8 cellular contexts compared by ENCODE assay signal in the genomic region with DNA sequence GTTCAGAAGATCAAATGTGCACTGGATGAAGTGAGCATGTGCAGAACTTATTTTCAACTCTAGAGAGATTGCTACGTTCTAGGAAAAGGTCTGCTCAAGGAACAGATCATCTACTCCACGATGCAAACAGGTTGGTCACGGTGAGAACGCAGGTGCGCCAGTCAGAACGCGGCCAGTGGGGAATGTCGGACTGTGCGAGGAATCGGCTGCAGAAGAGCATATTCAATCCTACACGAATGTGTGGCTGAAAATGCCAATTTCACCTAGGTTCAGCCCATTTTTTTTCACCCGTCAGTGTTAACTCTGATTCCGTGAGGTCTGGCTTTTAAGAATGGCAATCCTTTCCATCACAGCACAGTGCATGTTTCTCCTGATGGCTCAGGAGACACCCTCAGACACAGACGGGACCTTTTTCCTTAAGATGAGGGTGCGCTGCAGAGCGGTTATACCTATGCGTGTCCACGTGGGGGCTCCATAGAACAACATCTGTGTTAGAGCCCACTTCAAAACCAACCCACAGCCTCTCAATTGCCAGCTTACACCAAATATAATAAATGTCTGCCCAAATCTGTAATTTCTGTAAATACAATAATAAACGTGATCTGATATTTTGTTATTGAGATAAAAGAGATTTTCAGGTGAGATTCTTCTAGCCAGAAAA.
DNase-seq lines count a peak whose midpoint lies in the region; ATAC-seq lines count a peak whose summit lies in the region.

No MANE protein-coding gene starts in this region.

- H3K27ac Mint-ChIP-seq in activated naive CD8-positive, alpha-beta T cell treated with anti-CD3 and anti-CD28 coated beads, Interleukin-2, amount 50 U/mL, for 24 hours = no peak overlapping the region

- no peaks in the 10 kb centered on the region for H3K9me3 ChIP-seq in NT2/D1 (ENCODE audit: insufficient read depth, low read length)

- H3K27me3 ChIP-seq in NT2/D1 (ENCODE audit: insufficient read depth, insufficient read length) = peaks cover 16% of the 10 kb centered on the region

- no peak overlapping the region for H3K4me3 Mint-ChIP-seq in activated naive CD8-positive, alpha-beta T cell treated with anti-CD3 and anti-CD28 coated beads, Interleukin-2, amount 50 U/mL, for 24 hours

- DNase-seq in DMS153 treated with DMSO at 0.1 percent for 48 hours (lab: John Stamatoyannopoulos, UW; ENCODE audit: unreplicated experiment) (peak; percentile 84), HT1080 (ENCODE audit: low read depth) (peak; percentile 67), NT2/D1 (ENCODE audit: low read depth, low spot score) (peak; percentile 25), left ventricle myocardium superior (no peak), sciatic nerve (ENCODE audit: low spot score) (peak; percentile 72), mesenteric fat pad (ENCODE audit: low spot score) (no peak)
- peak; percentile 54 for DNase-seq in activated naive CD8-positive, alpha-beta T cell treated with anti-CD3 and anti-CD28 coated beads, Interleukin-2, amount 50 U/mL, for 24 hours

- no peaks in the 10 kb centered on the region for H3K36me3 Mint-ChIP-seq in activated naive CD8-positive, alpha-beta T cell treated with anti-CD3 and anti-CD28 coated beads, Interleukin-2, amount 50 U/mL, for 24 hours (ENCODE audit: low read depth)

- ATAC-seq in GM19467 (IDR thresholded peaks at IDR 0.05; ENCODE audit: unreplicated experiment) (peak; percentile 69), left ventricle myocardium superior (peak; percentile 74), sciatic nerve (peak; percentile 75)
- no peak for ATAC-seq in activated naive CD8-positive, alpha-beta T cell treated with anti-CD3 and anti-CD28 coated beads, Interleukin-2, amount 50 U/mL, for 24 hours

- H3K4me1 ChIP-seq in NT2/D1 (ENCODE audit: insufficient read depth, insufficient read length) = no peaks in the 10 kb centered on the region

- H3K4me3 ChIP-seq in NT2/D1 (ENCODE audit: insufficient read length, low read depth) = no peak overlapping the region

- no peak overlapping the region for H3K9ac ChIP-seq in NT2/D1 (ENCODE audit: insufficient read length, low read depth)

- H3K9me3 Mint-ChIP-seq in activated naive CD8-positive, alpha-beta T cell treated with anti-CD3 and anti-CD28 coated beads, Interleukin-2, amount 50 U/mL, for 24 hours = no peaks in the 10 kb centered on the region

- no peaks in the 10 kb centered on the region for H3K36me3 ChIP-seq in NT2/D1 (ENCODE audit: insufficient read depth, insufficient read length, low read length)

- peaks cover 8% of the 10 kb centered on the region for H3K27me3 Mint-ChIP-seq in activated naive CD8-positive, alpha-beta T cell treated with anti-CD3 and anti-CD28 coated beads, Interleukin-2, amount 50 U/mL, for 24 hours

- no peaks in the 10 kb centered on the region for H3K4me1 Mint-ChIP-seq in activated naive CD8-positive, alpha-beta T cell treated with anti-CD3 and anti-CD28 coated beads, Interleukin-2, amount 50 U/mL, for 24 hours

- intact Hi-C loops in left ventricle myocardium superior (cut with micrococcal nuclease) = no loop called here
- intact Hi-C loops in sciatic nerve (cut with DNase I) = no loop called here

Comparison
In these comparisons a context has a peak if more than half of its experiments do, and no peak if none do; other contexts are left out.
1. DNase-seq: peak in DMS153 treated with DMSO at 0.1 percent for 48 hours (single experiment), HT1080 (single experiment), NT2/D1 (single experiment), activated naive CD8-positive, alpha-beta T cell treated with anti-CD3 and anti-CD28 coated beads, Interleukin-2, amount 50 U/mL, for 24 hours (single experiment) and sciatic nerve (single experiment); none in left ventricle myocardium superior (single experiment) and mesenteric fat pad (single experiment).